12 cellular contexts compared by ENCODE assay signal in genomic region chr22:17281026-17281809, GRCh38.
DNase-seq lines count a peak whose midpoint lies in the region; ATAC-seq, FAIRE-seq and TF ChIP-seq lines count a peak whose summit lies in the region.
"Had no signal": no experiment of that assay in that cellular context is flagged by ENCODE, and none has a peak within 500 bp of the region (broad histone marks: within the 10 kb centered on the region; RNA-seq: fewer than 3 reads in every experiment).

No MANE protein-coding gene starts in this region.

- FAIRE-seq in K562 (lab: Jason Lieb, UNC), result no peak

- TF ChIP-seq POLR2A in K562 (conservative IDR thresholded peaks at IDR 0.05), result no peak
- TF ChIP-seq POLR2A in erythroblast (IDR thresholded peaks at IDR 0.05; ENCODE audit: low read length), result no peak

- H3K9me1 ChIP-seq in K562 (ENCODE audit: control insufficient read depth, insufficient read depth, low read length), result no peaks in the 10 kb centered on the region

- H3K27me3 ChIP-seq in BLaER1 (no peaks in the 10 kb centered on the region), K562 (ENCODE audit: control insufficient read depth in 2 of 2, insufficient read depth in 2 of 2, low read length in 2 of 2) (peaks cover 16 to 27% of the 10 kb centered on the region in 2 experiments; a peak in 4 of 5 replicates)
- H3K27me3 ChIP-seq: uterus had no signal

- in situ Hi-C loops in K562 (cut with MboI), result no loop called here

- CTCF ChIA-PET in K562 (lab: Yijun Ruan, JAX; ENCODE audit: low intra/inter-chr PET ratio), result interaction anchor here (0.7 kb wide), 1 partner anchor 221 kb away, joined by 3 read pairs; no protein-coding TSS in a partner anchor

- DNase-seq in GM12865 (ENCODE audit: low read depth), result peak; percentile 20
- DNase-seq in NOMO-1 treated with dmso at 0.1 percent for 144 hours (lab: John Stamatoyannopoulos, UW; ENCODE audit: unreplicated experiment), result peak; percentile 3
- no peak for DNase-seq in K562 (ENCODE audit: extremely low read depth in 1 of 4, low spot score in 3 of 4)
- no peak for DNase-seq in erythroblast (lab: John Stamatoyannopoulos, UW)
- no peak for DNase-seq in cardiac septum (ENCODE audit: low spot score)
- DNase-seq in NCI-H1092 treated with DMSO at 0.1 percent for 48 hours (lab: John Stamatoyannopoulos, UW), result no peak
- DNase-seq in SK-N-DZ (ENCODE audit: low spot score), result no peak
- DNase-seq: cerebellar nuclear complex, NCI-H1436 treated with DMSO at 0.1 percent for 48 hours had no signal

- 1% methylated on average over 13 of the region's 13 CpGs for WGBS in K562 (ENCODE audit: insufficient coverage, low coverage, missing lambda C conversion rate)

- ATAC-seq in K562, result no peak

- H3K4me1 ChIP-seq in BLaER1, result peaks cover 27% of the 10 kb centered on the region
- H3K4me1 ChIP-seq in K562 (replicated peaks in 1 of 2; ENCODE audit: control insufficient read depth in 2 of 2, insufficient read depth in 2 of 2, low read length in 2 of 2), result no peaks in the 10 kb centered on the region
- H3K4me1 ChIP-seq: uterus had no signal

- H3K36me3 ChIP-seq in BLaER1 (no peaks in the 10 kb centered on the region), K562 (ENCODE audit: control insufficient read depth, insufficient read depth, low read length) (no peaks in the 10 kb centered on the region)
- H3K36me3 ChIP-seq: uterus had no signal

- H4K20me1 ChIP-seq in BLaER1 (no peaks in the 10 kb centered on the region), K562 (replicated peaks; ENCODE audit: control insufficient read depth, insufficient read depth, low read length) (peaks cover 3% of the 10 kb centered on the region; the same call in 1 of the 2 replicates)

- H3K27ac ChIP-seq in BLaER1, result no peak overlapping the region
- no peak overlapping the region for H3K27ac ChIP-seq in K562 (ENCODE audit: extremely low read depth, low read depth, low read length)
- H3K27ac ChIP-seq: C4-2B, uterus had no signal

- no peak for TF ChIP-seq RAD21 in K562 (CRISPR knock-in tag; conservative IDR thresholded peaks at IDR 0.05 in 1 of 2, IDR thresholded peaks at IDR 0.05 in 1 of 2)

- H3K9me3 ChIP-seq in BLaER1 (no peaks in the 10 kb centered on the region), K562 (replicated peaks; ENCODE audit: control insufficient read depth, insufficient read depth, low read depth, low read length) (no peaks in the 10 kb centered on the region)
- H3K9me3 ChIP-seq: uterus had no signal

- H3K79me2 ChIP-seq in K562 (ENCODE audit: control insufficient read depth, insufficient read depth, low read length), result no peaks in the 10 kb centered on the region

- BruUV-seq in K562 (replicated peaks; lab: Mats Ljungman, UMichigan), result no TSS peak

- POLR2A ChIA-PET in K562 (lab: Yijun Ruan, JAX), result interaction anchor here (0.6 kb wide), 1 partner anchor 111 kb away, joined by 3 read pairs; no protein-coding TSS in a partner anchor

- no peak overlapping the region for H3K9ac ChIP-seq in BLaER1
- H3K9ac ChIP-seq in K562 (ENCODE audit: insufficient read depth in 1 of 2, low read depth in 2 of 2, low read length in 2 of 2), result no peak overlapping the region

- H3K4me2 ChIP-seq in BLaER1 (peak overlapping the region; percentile 8; the same call in 1 of the 2 replicates), K562 (ENCODE audit: insufficient read depth, low read length) (no peak overlapping the region)

- H2AFZ ChIP-seq in K562 (ENCODE audit: low read depth, low read length), result no peak overlapping the region

- intact Hi-C loops in K562 (cut with micrococcal nuclease) (no loop called here), cardiac septum (cut with DNase I) (no loop called here)

- TF ChIP-seq EP300 in K562 (IDR thresholded peaks at IDR 0.05; ENCODE audit: low read length), result no peak

- no peak for TF ChIP-seq CTCF in GM12865 (IDR thresholded peaks at IDR 0.05; ENCODE audit: insufficient read depth, low read depth, low read length, missing control alignments)
- no peak for TF ChIP-seq CTCF in K562 (IDR thresholded peaks at IDR 0.05 in 2 of 3, conservative IDR thresholded peaks at IDR 0.05 in 1 of 3; ENCODE audit: insufficient read depth in 2 of 3, low read depth in 1 of 3, low read length in 3 of 3)

- H3K4me3 ChIP-seq in BLaER1 (no peak overlapping the region), GM12865 (ENCODE audit: low read depth, low read length) (no peak overlapping the region), K562 (no peak overlapping the region)
- H3K4me3 ChIP-seq: uterus had no signal

TF ChIP-seq in K562, 482 proteins besides CTCF, POLR2A, EP300 and RAD21:
- TF ChIP-seq RFX7 (CRISPR knock-in tag; IDR thresholded peaks at IDR 0.05) (no peak), CEBPB (tag; IDR thresholded peaks at IDR 0.05) (peak; percentile 48; the same call in 1 of the 2 replicates)

Comparison
In these comparisons a context has a peak if more than half of its experiments do, and no peak if none do; other contexts are left out.
1. DNase-seq: peak in GM12865 (single experiment) and NOMO-1 treated with dmso at 0.1 percent for 144 hours (single experiment); none in K562 (0 of 4), erythroblast (0 of 2), cardiac septum (single experiment), NCI-H1092 treated with DMSO at 0.1 percent for 48 hours (single experiment) and SK-N-DZ (single experiment).